ENCODE assay signal across 2 cellular contexts in genomic region chr1:35585805-35586204, GRCh38. TPM values are rescaled to one million over a fixed set of nuclear protein-coding genes. Genes with fewer than 3 reads are reported as not detected.
"Had no signal": no experiment of that assay in that cellular context is flagged by ENCODE, and none has a peak within 500 bp of the region (broad histone marks: within the 10 kb centered on the region; RNA-seq: fewer than 3 reads in every experiment).

No MANE protein-coding gene starts in this region.

RNA-seq across cellular contexts. Expression of gene TFAP2E, which starts 12.7 kb away (rescaled TPM):
- total RNA-seq: endothelial cell of umbilical vein, hepatocyte had no signal
